In genomic region chr3:27253831-27254230, GRCh38 we compare ENCODE assay signal across 8 cellular contexts.
A peak's percentile ranks its signal among the peaks of the same experiment; 100 is the strongest.
DNase-seq lines count a peak whose midpoint lies in the region; ATAC-seq, FAIRE-seq and TF ChIP-seq lines count a peak whose summit lies in the region.

No MANE protein-coding gene starts in this region.

- RAD21 ChIA-PET in GM12878 (lab: Charles Lee; ENCODE audit: unreplicated experiment): interaction anchor here (0.7 to 2.1 kb wide), 6 partner anchors 13 to 125 kb away, joined by 3 to 25 read pairs (median 4); no protein-coding TSS in a partner anchor

- H3K36me3 ChIP-seq in GM12878 (ENCODE audit: control insufficient read depth in 2 of 2, insufficient read depth in 2 of 2, low read length in 1 of 2) (no peaks in the 10 kb centered on the region), right lobe of liver (no peaks in the 10 kb centered on the region), thyroid gland (no peaks in the 10 kb centered on the region)

- H3K4me2 ChIP-seq in GM12878 (ENCODE audit: control insufficient read depth, insufficient read depth): no peak overlapping the region

- no peak overlapping the region for H2AFZ ChIP-seq in GM12878 (ENCODE audit: control insufficient read depth, low read depth, low read length)

- no peaks in the 10 kb centered on the region for H3K27me3 ChIP-seq in GM12878 (replicated peaks in 1 of 2; ENCODE audit: control insufficient read depth in 2 of 2, insufficient read depth in 2 of 2, low read length in 1 of 2)
- no peaks in the 10 kb centered on the region for H3K27me3 ChIP-seq in right lobe of liver
- H3K27me3 ChIP-seq in thyroid gland: no peaks in the 10 kb centered on the region

- TF ChIP-seq RAD21 in GM12878 (IDR thresholded peaks at IDR 0.05; ENCODE audit: insufficient read depth, low read depth, low read length): peak; percentile 65

- TF ChIP-seq CTCF in GM12864 (IDR thresholded peaks at IDR 0.05; ENCODE audit: low read depth, low read length, missing control alignments): peak; percentile 57
- TF ChIP-seq CTCF in GM12878 (IDR thresholded peaks at IDR 0.05 in 2 of 3, conservative IDR thresholded peaks at IDR 0.05 in 1 of 3; ENCODE audit: control insufficient read depth in 2 of 3, extremely low read depth in 1 of 3, insufficient read depth in 1 of 3, low read depth in 3 of 3, low read length in 3 of 3): peak; percentile 45 to 54 (median 52); a peak in 5 of 6 replicates
- TF ChIP-seq CTCF in right lobe of liver (IDR thresholded peaks at IDR 0.05): peak; percentile 30 to 52 (median 42)
- peak in 1 of 6 experiments; percentile 17 for TF ChIP-seq CTCF in thyroid gland (IDR thresholded peaks at IDR 0.05)

- 11% methylated on average over 7 of the region's 7 CpGs for WGBS in GM12878 (ENCODE audit: insufficient coverage, insufficient replicate concordance, low lambda C conversion rate, missing lambda C conversion rate)
- 52% methylated on average over 7 of the region's 7 CpGs for WGBS in right lobe of liver (ENCODE audit: insufficient coverage, low coverage, low lambda C conversion rate, missing lambda C conversion rate)
- WGBS in thyroid gland, 2 donors: 43 to 50% methylated on average over 7 of the region's 7 CpGs

- no peak overlapping the region for H3K27ac ChIP-seq in GM12878 (ENCODE audit: control insufficient read depth, insufficient read depth)
- H3K27ac ChIP-seq in right lobe of liver: no peak overlapping the region
- no peak overlapping the region for H3K27ac ChIP-seq in thyroid gland

- no peaks in the 10 kb centered on the region for H4K20me1 ChIP-seq in GM12878 (ENCODE audit: control insufficient read depth, insufficient read depth)

- TF ChIP-seq POLR2A in GM12878 (IDR thresholded peaks at IDR 0.05; ENCODE audit: low read depth, low read length) (no peak), right lobe of liver (IDR thresholded peaks at IDR 0.05) (no peak), thyroid gland (IDR thresholded peaks at IDR 0.05) (no peak)

- no peaks in the 10 kb centered on the region for H3K4me1 ChIP-seq in GM12878 (ENCODE audit: control insufficient read depth, insufficient read depth, low read length)
- no peaks in the 10 kb centered on the region for H3K4me1 ChIP-seq in right lobe of liver
- no peaks in the 10 kb centered on the region for H3K4me1 ChIP-seq in thyroid gland

- CTCF ChIA-PET in GM12878 (lab: Yijun Ruan, JAX): interaction anchor here (0.9 to 3.6 kb wide), 12 partner anchors 11 to 141 kb away, joined by 3 to 67 read pairs (median 6); no protein-coding TSS in a partner anchor

- POLR2A ChIA-PET in GM12878 (lab: Charles Lee): no interaction called here

- TF ChIP-seq EP300 in GM12878 (IDR thresholded peaks at IDR 0.05; ENCODE audit: borderline replicate concordance in 1 of 2, control insufficient read depth in 1 of 2, low read depth in 2 of 2, low read length in 2 of 2): no peak

- intact Hi-C loops in GM12878 (cut with micrococcal nuclease; ENCODE audit: unreplicated experiment): loop anchor here (1.0 kb wide), 1 partner anchor 120 kb away; no protein-coding TSS in a partner anchor
- intact Hi-C loops in right lobe of liver (cut with DNase I): no loop called here
- intact Hi-C loops in thyroid gland (cut with DNase I): no loop called here

- no peak overlapping the region for H3K9ac ChIP-seq in GM12878 (ENCODE audit: control insufficient read depth, insufficient read depth, low read length)

- in situ Hi-C loops in GM12878 (cut with MboI): no loop called here

- FAIRE-seq in GM12878 (lab: Jason Lieb, UNC): no peak

- H3K4me3 ChIP-seq in GM12864 (ENCODE audit: low read depth, low read length) (no peak overlapping the region), GM12878 (no peak overlapping the region), right lobe of liver (no peak overlapping the region), thyroid gland (replicated peaks in 1 of 3) (no peak overlapping the region)

- no peaks in the 10 kb centered on the region for H3K9me3 ChIP-seq in GM12878 (replicated peaks; ENCODE audit: control insufficient read depth, insufficient read depth, low read length)
- no peaks in the 10 kb centered on the region for H3K9me3 ChIP-seq in right lobe of liver
- no peaks in the 10 kb centered on the region for H3K9me3 ChIP-seq in thyroid gland

- SMC1A ChIA-PET in GM12878 (lab: Charles Lee; ENCODE audit: uncharacterized antibody, unreplicated experiment): interaction anchor here (0.6 to 2.0 kb wide), 9 partner anchors 20 to 125 kb away, joined by 3 to 27 read pairs (median 3); no protein-coding TSS in a partner anchor

- DNase-seq in AG08396 (ENCODE audit: low spot score) (peak; percentile 58), GM12864 (ENCODE audit: low read depth) (peak; percentile 4), NCI-H1048 (lab: John Stamatoyannopoulos, UW) (peak; percentile 34), GM12878 (ENCODE audit: low read depth, low spot score) (peak; percentile 1), right lobe of liver (peak in 2 of 3 donors; percentile 24 to 42), thyroid gland (no peak)
- DNase-seq in stimulated activated naive CD4-positive, alpha-beta T cell treated with Interleukin-2 at 50 U/mL for 16 hours (lab: John Stamatoyannopoulos, UW): no peak

- peak; percentile 78 for ATAC-seq in HG02571 (IDR thresholded peaks at IDR 0.05; ENCODE audit: unreplicated experiment)
- ATAC-seq in GM12878: peak; percentile 97
- ATAC-seq in right lobe of liver: peak; percentile 76 to 94 (median 90)

- BruUV-seq in GM12878 (replicated peaks; lab: Mats Ljungman, UMichigan): no TSS peak

- no peaks in the 10 kb centered on the region for H3K79me2 ChIP-seq in GM12878 (ENCODE audit: control insufficient read depth, insufficient read depth, low read length)

TF ChIP-seq in GM12878, 131 proteins besides CTCF, POLR2A, EP300 and RAD21:
- TF ChIP-seq SMC3 (IDR thresholded peaks at IDR 0.05; ENCODE audit: borderline replicate concordance, low read length): peak; percentile 56; the same call in 1 of the 2 replicates
- no peak for TF ChIP-seq REST (IDR thresholded peaks at IDR 0.05; ENCODE audit: low read depth, low read length)

Comparison
In these comparisons a context has a peak if more than half of its experiments do, and no peak if none do; other contexts are left out.
1. DNase-seq: peak in AG08396 (single experiment), GM12864 (single experiment), NCI-H1048 (single experiment), GM12878 (single experiment) and right lobe of liver (2 of 3); none in stimulated activated naive CD4-positive, alpha-beta T cell treated with Interleukin-2 at 50 U/mL for 16 hours (single experiment) and thyroid gland (0 of 2).
2. Peak in every context shown above with its lines, with median percentiles within 50 percentile points of each other: ATAC-seq.